Comparison of ENCODE assay signal across 8 cellular contexts in genomic region chr1:46724991-46725735, GRCh38. TPM values are rescaled to one million over a fixed set of nuclear protein-coding genes. Genes with fewer than 3 reads are reported as not detected.
A peak's percentile ranks its signal among the peaks of the same experiment; 100 is the strongest.
DNase-seq lines count a peak whose midpoint lies in the region; ATAC-seq and TF ChIP-seq lines count a peak whose summit lies in the region.

No MANE protein-coding gene starts in this region.

- peak; percentile 88 for ATAC-seq in HG02885 (IDR thresholded peaks at IDR 0.05; ENCODE audit: poor library complexity, unreplicated experiment)

- peak; percentile 88 for TF ChIP-seq CTCF in GM12865 (IDR thresholded peaks at IDR 0.05; ENCODE audit: insufficient read depth, low read depth, low read length, missing control alignments)
- peak; percentile 65 to 83 (median 66) for TF ChIP-seq CTCF in ascending aorta (IDR thresholded peaks at IDR 0.05)

- H3K9me3 ChIP-seq in ascending aorta: no peaks in the 10 kb centered on the region

- no peak overlapping the region for H3K4me3 ChIP-seq in GM12865 (ENCODE audit: low read depth, low read length)
- H3K4me3 ChIP-seq in ascending aorta: no peak overlapping the region

- no peaks in the 10 kb centered on the region for H3K27me3 ChIP-seq in ascending aorta

- no peaks in the 10 kb centered on the region for H3K36me3 ChIP-seq in ascending aorta

- H3K4me1 ChIP-seq in ascending aorta: no peaks in the 10 kb centered on the region

- no peak overlapping the region for H3K27ac ChIP-seq in ascending aorta

- DNase-seq in GM12865 (ENCODE audit: low read depth): peak; percentile 83
- DNase-seq in NCI-H2029 treated with DMSO at 0.1 percent for 48 hours (lab: John Stamatoyannopoulos, UW): peak; percentile 98
- peak; percentile 23 for DNase-seq in T-helper 22 cell (ENCODE audit: low read depth)
- DNase-seq in ascending aorta (ENCODE audit: low spot score in 2 of 2): peak in 1 of 2 donors; percentile 80
- DNase-seq in iPS DF 19.7 (ENCODE audit: low read depth, low spot score): peak; percentile 80
- peak; percentile 53 for DNase-seq in smooth muscle cell of the brain vasculature (ENCODE audit: low read depth, low spot score)
- DNase-seq in epidermal melanocyte (ENCODE audit: insufficient read length, low spot score): no peak

- intact Hi-C loops in ascending aorta (cut with DNase I): loop anchor here (2.0 to 10.0 kb wide), 2 partner anchors 248 to 280 kb away; no protein-coding TSS in a partner anchor

RNA-seq across cellular contexts. Expression of gene EFCAB14, which starts 6.2 kb away (rescaled TPM):
- 99.8 TPM for total RNA-seq in ascending aorta

RNA-seq across cellular contexts. Expression of gene TEX38, which starts 53.5 kb away (rescaled TPM):
- not detected for total RNA-seq in ascending aorta

RNA-seq across cellular contexts. Expression of gene ATPAF1, which starts 57.0 kb away (rescaled TPM):
- total RNA-seq in ascending aorta: 23.6 TPM
